ENCODE assay signal across 10 cellular contexts in genomic region chrX:63746278-63746677, GRCh38. TPM values are rescaled to one million over a fixed set of nuclear protein-coding genes. Genes with fewer than 3 reads are reported as not detected.
DNase-seq lines count a peak whose midpoint lies in the region; ATAC-seq and TF ChIP-seq lines count a peak whose summit lies in the region.
"Had no signal": no experiment of that assay in that cellular context is flagged by ENCODE, and none has a peak within 500 bp of the region (broad histone marks: within the 10 kb centered on the region; RNA-seq: fewer than 3 reads in every experiment).

No MANE protein-coding gene starts in this region.

- H3K9me3 ChIP-seq in ascending aorta, result no peaks in the 10 kb centered on the region
- no peaks in the 10 kb centered on the region for H3K9me3 ChIP-seq in left lung

- no peaks in the 10 kb centered on the region for H3K27me3 ChIP-seq in ascending aorta
- no peaks in the 10 kb centered on the region for H3K27me3 ChIP-seq in left lung

- ATAC-seq in GM18858 (IDR thresholded peaks at IDR 0.05; ENCODE audit: unreplicated experiment), result peak; percentile 84
- ATAC-seq in GM21526 (IDR thresholded peaks at IDR 0.05; ENCODE audit: low FRiP score, unreplicated experiment), result peak; percentile 51
- peak; percentile 88 for ATAC-seq in HG03460 (IDR thresholded peaks at IDR 0.05; ENCODE audit: unreplicated experiment)
- no peak for ATAC-seq in left lung

- TF ChIP-seq CTCF in ascending aorta (IDR thresholded peaks at IDR 0.05), result no peak
- no peak for TF ChIP-seq CTCF in left lung (IDR thresholded peaks at IDR 0.05)

- H3K27ac ChIP-seq in ascending aorta (peak overlapping the region in 1 of 2 donors; percentile 65), left lung (no peak overlapping the region)

- H3K4me3 ChIP-seq in ascending aorta, result no peak overlapping the region
- no peak overlapping the region for H3K4me3 ChIP-seq in left lung

- DNase-seq in iris pigment epithelial cell (ENCODE audit: low read depth) (peak; percentile 7), NCI-H1048 (lab: John Stamatoyannopoulos, UW) (no peak), ascending aorta (ENCODE audit: low spot score in 2 of 2) (no peak), left lung (no peak), globus pallidus (ENCODE audit: low spot score) (no peak)
- DNase-seq: effector CD8-positive, alpha-beta T cell; islet precursor cell had no signal

- peaks cover 0 to 8% of the 10 kb centered on the region in 2 donors for H3K4me1 ChIP-seq in ascending aorta
- no peaks in the 10 kb centered on the region for H3K4me1 ChIP-seq in left lung

- intact Hi-C loops in ascending aorta (cut with DNase I) (no loop called here), left lung (cut with DNase I) (no loop called here)

- H3K36me3 ChIP-seq in ascending aorta (no peaks in the 10 kb centered on the region), left lung (peaks cover 0 to 3% of the 10 kb centered on the region in 2 donors)

RNA-seq across cellular contexts. Expression of gene ARHGEF9, which starts 38.7 kb away (rescaled TPM):
- 28.6 TPM for total RNA-seq in ascending aorta
- 10 to 100 TPM; 23.9 to 26.8 TPM for total RNA-seq in left lung
